1 cellular context compared by ENCODE assay signal in the genomic region with DNA sequence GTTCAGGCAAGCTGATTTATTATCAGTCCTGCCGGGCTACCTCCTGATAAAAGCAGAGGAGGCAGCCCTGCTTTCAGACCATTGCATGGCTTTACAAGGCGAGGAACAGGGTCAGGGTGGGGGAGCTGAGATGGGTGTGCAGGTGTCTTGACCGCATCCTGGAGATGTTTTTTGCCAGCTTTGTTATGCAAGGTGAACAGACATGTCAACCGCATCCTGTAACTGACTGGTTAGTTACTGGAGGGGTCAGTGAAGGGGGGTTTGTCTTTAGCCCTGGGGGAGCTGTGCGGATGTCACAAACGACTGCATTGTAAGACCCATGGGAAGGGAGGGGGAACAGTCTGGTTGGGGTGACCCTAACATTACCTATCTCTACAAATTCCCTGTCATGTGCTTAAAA.
TF ChIP-seq lines count a peak whose summit lies in the region.

No MANE protein-coding gene starts in this region.

TF ChIP-seq in HepG2, 621 proteins besides CTCF, POLR2A, EP300 and RAD21 (continued from another document):
- TF ChIP-seq, protein P1, sequence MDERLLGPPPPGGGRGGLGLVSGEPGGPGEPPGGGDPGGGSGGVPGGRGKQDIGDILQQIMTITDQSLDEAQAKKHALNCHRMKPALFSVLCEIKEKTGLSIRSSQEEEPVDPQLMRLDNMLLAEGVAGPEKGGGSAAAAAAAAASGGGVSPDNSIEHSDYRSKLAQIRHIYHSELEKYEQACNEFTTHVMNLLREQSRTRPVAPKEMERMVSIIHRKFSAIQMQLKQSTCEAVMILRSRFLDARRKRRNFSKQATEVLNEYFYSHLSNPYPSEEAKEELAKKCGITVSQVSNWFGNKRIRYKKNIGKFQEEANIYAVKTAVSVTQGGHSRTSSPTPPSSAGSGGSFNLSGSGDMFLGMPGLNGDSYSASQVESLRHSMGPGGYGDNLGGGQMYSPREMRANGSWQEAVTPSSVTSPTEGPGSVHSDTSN (CRISPR knock-in tag; IDR thresholded peaks at IDR 0.05): no peak
- no peak for TF ChIP-seq NR3C1 (CRISPR knock-in tag; IDR thresholded peaks at IDR 0.05)
TF ChIP-seq in HepG2: peak in this region for 0.
